Comparison of ENCODE assay signal across 35 cellular contexts in genomic region chr6:148450866-148451265, GRCh38.
"Had no signal": no experiment of that assay in that cellular context is flagged by ENCODE, and none has a peak within 500 bp of the region (broad histone marks: within the 10 kb centered on the region; RNA-seq: fewer than 3 reads in every experiment).

No MANE protein-coding gene starts in this region.

- H3K4me1 Mint-ChIP-seq: activated naive CD4-positive, alpha-beta T cell treated with anti-CD3 and anti-CD28 coated beads, Interleukin-2, amount 50 U/mL, for 24 hours; activated naive CD8-positive, alpha-beta T cell treated with anti-CD3 and anti-CD28 coated beads for 36 hours had no signal

- H3K36me3 Mint-ChIP-seq: activated CD4-positive, alpha-beta memory T cell treated with anti-CD3 and anti-CD28 coated beads for 36 hours; activated CD8-positive, alpha-beta memory T cell treated with anti-CD3 and anti-CD28 coated beads, Interleukin-2, amount 10 ng/mL, durations not matched to agents 7 days and 5 days; activated naive CD4-positive, alpha-beta T cell treated with anti-CD3 and anti-CD28 coated beads, Interleukin-2, amount 50 U/mL, for 24 hours; activated naive CD8-positive, alpha-beta T cell treated with anti-CD3 and anti-CD28 coated beads for 36 hours had no signal

- H3K4me3 ChIP-seq: adrenal gland, body of pancreas had no signal

- ATAC-seq: activated CD8-positive, alpha-beta memory T cell treated with anti-CD3 and anti-CD28 coated beads, Interleukin-2, amount 10 ng/mL, durations not matched to agents 7 days and 5 days; activated CD8-positive, alpha-beta T cell treated with anti-CD3 and anti-CD28 coated beads, Interleukin-2, amount 10 ng/mL, durations not matched to agents 7 days and 5 days; activated naive CD8-positive, alpha-beta T cell treated with anti-CD3 and anti-CD28 coated beads, Interleukin-2, amount 50 U/mL, for 24 hours; body of pancreas; esophagus mucosa had no signal

- H3K27me3 ChIP-seq: adrenal gland, body of pancreas had no signal

- H3K36me3 ChIP-seq: adrenal gland had no signal

- H3K4me3 Mint-ChIP-seq: activated CD4-positive, alpha-beta memory T cell treated with anti-CD3 and anti-CD28 coated beads for 36 hours; activated CD4-positive, alpha-beta T cell treated with anti-CD3 and anti-CD28 coated beads for 36 hours; activated CD8-positive, alpha-beta memory T cell treated with anti-CD3 and anti-CD28 coated beads, Interleukin-2, amount 10 ng/mL, durations not matched to agents 7 days and 5 days; activated CD8-positive, alpha-beta T cell treated with anti-CD3 and anti-CD28 coated beads, Interleukin-2, amount 10 ng/mL, durations not matched to agents 7 days and 5 days; activated naive CD4-positive, alpha-beta T cell treated with anti-CD3 and anti-CD28 coated beads for 36 hours; activated naive CD4-positive, alpha-beta T cell treated with anti-CD3 and anti-CD28 coated beads, Interleukin-2, amount 50 U/mL, for 24 hours; activated naive CD8-positive, alpha-beta T cell treated with anti-CD3 and anti-CD28 coated beads for 36 hours; activated naive CD8-positive, alpha-beta T cell treated with anti-CD3 and anti-CD28 coated beads, Interleukin-2, amount 50 U/mL, for 24 hours had no signal

- H3K27ac Mint-ChIP-seq: activated CD4-positive, alpha-beta memory T cell treated with anti-CD3 and anti-CD28 coated beads for 36 hours; activated CD4-positive, alpha-beta T cell treated with anti-CD3 and anti-CD28 coated beads for 36 hours; activated CD4-positive, alpha-beta T cell treated with anti-CD3 and anti-CD28 coated beads, Interleukin-2, amount 10 ng/mL, durations not matched to agents 24 days and 14 days; activated CD8-positive, alpha-beta memory T cell treated with anti-CD3 and anti-CD28 coated beads, Interleukin-2, amount 10 ng/mL, durations not matched to agents 7 days and 5 days; activated CD8-positive, alpha-beta T cell treated with anti-CD3 and anti-CD28 coated beads, Interleukin-2, amount 10 ng/mL, durations not matched to agents 7 days and 5 days; activated naive CD4-positive, alpha-beta T cell treated with anti-CD3 and anti-CD28 coated beads for 36 hours; activated naive CD4-positive, alpha-beta T cell treated with anti-CD3 and anti-CD28 coated beads, Interleukin-2, amount 50 U/mL, for 24 hours; activated naive CD8-positive, alpha-beta T cell treated with anti-CD3 and anti-CD28 coated beads for 36 hours; activated naive CD8-positive, alpha-beta T cell treated with anti-CD3 and anti-CD28 coated beads, Interleukin-2, amount 50 U/mL, for 24 hours; activated T-helper 1 cell treated with anti-CD3 and anti-CD28 coated beads, Interleukin-12 subunit alpha, Interleukin-12 subunit beta, Interleukin-2, Interleukin-4 antibody, amounts not matched to agents 30 ng/mL and 10 ng/mL and 1 ng/mL, durations not matched to agents 14 hours and 24 hours and 36 hours; activated T-helper 2 cell treated with anti-CD3 and anti-CD28 coated beads, Interferon-gamma antibody, Interleukin-2, Interleukin-4, amounts not matched to agents 10 μg/mL and 5 μg/mL and 100 μg/mL, durations not matched to agents 14 hours and 24 hours and 36 hours; effector memory CD8-positive, alpha-beta T cell; T-helper 2 cell treated with Interferon-gamma antibody and Interleukin-4, amounts not matched to agents 5 μg/mL and 100 μg/mL, for 36 hours had no signal

- DNase-seq: activated CD4-positive, alpha-beta memory T cell treated with anti-CD3 and anti-CD28 coated beads for 36 hours; activated CD4-positive, alpha-beta T cell treated with anti-CD3 and anti-CD28 coated beads for 36 hours; activated CD4-positive, alpha-beta T cell treated with anti-CD3 and anti-CD28 coated beads, Interleukin-2, amount 10 ng/mL, durations not matched to agents 24 days and 14 days; activated CD4-positive, CD25-positive, alpha-beta regulatory T cell; activated CD4-positive, CD25-positive, alpha-beta regulatory T cell treated with anti-CD3 and anti-CD28 coated beads, Interleukin-2, amount 50 U/mL, for 72 hours; activated CD8-positive, alpha-beta memory T cell treated with anti-CD3 and anti-CD28 coated beads, Interleukin-2, amount 10 ng/mL, durations not matched to agents 7 days and 5 days; activated CD8-positive, alpha-beta memory T cell treated with anti-CD3 and anti-CD28 coated beads, Interleukin-2, amount 50 U/mL, for 4 hours; activated CD8-positive, alpha-beta T cell treated with anti-CD3 and anti-CD28 coated beads, Interleukin-2, amount 10 ng/mL, durations not matched to agents 7 days and 5 days; activated effector memory CD4-positive, alpha-beta T cell treated with anti-CD3 and anti-CD28 coated beads, Interleukin-2, amount 50 U/mL, for 16 hours; activated naive CD4-positive, alpha-beta T cell treated with anti-CD3 and anti-CD28 coated beads for 36 hours; activated naive CD8-positive, alpha-beta T cell treated with anti-CD3 and anti-CD28 coated beads for 36 hours; activated naive CD8-positive, alpha-beta T cell treated with anti-CD3 and anti-CD28 coated beads, Interleukin-2, amount 50 U/mL, for 24 hours; activated T-cell treated with anti-CD3 and anti-CD28 coated beads, Interleukin-2, amount 50 U/mL, for 1 hour; activated T-cell treated with anti-CD3 and anti-CD28 coated beads, Interleukin-2, amount 50 U/mL, for 48 hours; adrenal gland; amygdala; aorta; body of pancreas; caudate nucleus; cortex of kidney; dermis blood vessel endothelial cell; effector CD4-positive, alpha-beta T cell; effector memory CD8-positive, alpha-beta T cell; foreskin fibroblast; head of caudate nucleus; T1000 had no signal

- H3K9me3 ChIP-seq: adrenal gland, body of pancreas had no signal

- H3K4me1 ChIP-seq: adrenal gland, body of pancreas had no signal

- FAIRE-seq: colon, endometrium, frontal cortex had no signal

- H3K9me3 Mint-ChIP-seq: activated CD4-positive, alpha-beta memory T cell treated with anti-CD3 and anti-CD28 coated beads for 36 hours; activated CD4-positive, alpha-beta T cell treated with anti-CD3 and anti-CD28 coated beads, Interleukin-2, amount 10 ng/mL, durations not matched to agents 24 days and 14 days; activated naive CD4-positive, alpha-beta T cell treated with anti-CD3 and anti-CD28 coated beads for 36 hours; activated naive CD4-positive, alpha-beta T cell treated with anti-CD3 and anti-CD28 coated beads, Interleukin-2, amount 50 U/mL, for 24 hours; activated naive CD8-positive, alpha-beta T cell treated with anti-CD3 and anti-CD28 coated beads for 36 hours; activated naive CD8-positive, alpha-beta T cell treated with anti-CD3 and anti-CD28 coated beads, Interleukin-2, amount 50 U/mL, for 24 hours; activated T-helper 1 cell treated with anti-CD3 and anti-CD28 coated beads, Interleukin-12 subunit alpha, Interleukin-12 subunit beta, Interleukin-2, Interleukin-4 antibody, amounts not matched to agents 30 ng/mL and 10 ng/mL and 1 ng/mL, durations not matched to agents 14 hours and 24 hours and 36 hours; activated T-helper 2 cell treated with anti-CD3 and anti-CD28 coated beads, Interferon-gamma antibody, Interleukin-2, Interleukin-4, amounts not matched to agents 10 μg/mL and 5 μg/mL and 100 μg/mL, durations not matched to agents 14 hours and 24 hours and 36 hours; effector memory CD8-positive, alpha-beta T cell; T-helper 1 cell treated with Interleukin-12 subunit alpha and Interleukin-12 subunit beta and Interleukin-4 antibody, amounts not matched to agents 30 μg/mL and 1 μg/mL, for 36 hours; T-helper 2 cell treated with Interferon-gamma antibody and Interleukin-4, amounts not matched to agents 5 μg/mL and 100 μg/mL, for 36 hours had no signal

- H3K27ac ChIP-seq: adrenal gland, body of pancreas had no signal
